Comparison of ENCODE assay signal across 1 cellular context in the genomic region with DNA sequence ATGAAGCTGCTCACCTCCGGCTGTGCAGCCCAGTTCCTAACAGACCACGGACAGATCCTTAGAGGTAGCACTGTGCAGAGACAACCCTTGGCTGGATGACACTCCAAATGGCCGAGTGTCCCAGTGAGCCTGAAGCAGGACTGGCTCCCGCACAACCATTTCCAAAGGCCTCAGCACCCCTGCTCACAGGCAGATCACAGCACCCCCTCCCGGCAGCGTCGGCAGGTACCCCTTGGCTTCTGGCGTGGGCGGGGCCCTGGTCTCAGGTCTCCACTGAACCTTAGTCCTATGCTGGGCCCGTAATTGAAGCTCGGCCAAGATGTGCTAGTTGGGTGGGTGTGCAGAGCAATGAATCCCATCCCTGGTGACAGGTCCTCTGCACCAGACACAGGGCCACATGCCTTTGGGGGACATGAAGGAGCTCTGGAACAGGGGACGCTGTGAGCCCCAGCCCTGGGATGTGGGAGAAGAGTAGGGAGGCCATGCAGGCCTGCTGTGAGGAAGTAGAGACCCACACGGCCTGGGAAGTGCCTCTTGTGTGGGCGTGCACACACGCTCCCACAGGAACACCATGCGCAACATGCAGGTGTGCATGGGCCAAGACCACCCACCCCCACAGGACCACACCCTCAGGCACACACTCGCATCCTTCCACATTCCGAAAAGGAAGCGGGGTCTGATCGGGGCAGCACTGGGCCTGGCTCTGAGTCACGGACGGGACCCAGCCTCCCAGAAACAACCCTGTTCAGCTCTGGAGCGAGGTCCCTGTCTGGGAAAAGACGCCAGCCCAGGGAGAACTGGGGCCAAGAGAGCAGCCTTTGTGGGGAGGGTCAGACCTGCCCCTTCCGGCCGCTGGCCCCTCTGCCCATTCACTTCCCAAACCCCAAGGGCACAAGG.
A peak's percentile ranks its signal among the peaks of the same experiment; 100 is the strongest.
TF ChIP-seq lines count a peak whose summit lies in the region.

No MANE protein-coding gene starts in this region.

TF ChIP-seq in GM12878, 131 proteins besides CTCF, POLR2A, EP300 and RAD21 (continued from another document and continues in another):
- TF ChIP-seq ZZZ3 (IDR thresholded peaks at IDR 0.05; ENCODE audit: control insufficient read depth, insufficient read length, low read depth), result no peak
- TF ChIP-seq NR2C1 (IDR thresholded peaks at IDR 0.05), result no peak
- TF ChIP-seq, protein P1, sequence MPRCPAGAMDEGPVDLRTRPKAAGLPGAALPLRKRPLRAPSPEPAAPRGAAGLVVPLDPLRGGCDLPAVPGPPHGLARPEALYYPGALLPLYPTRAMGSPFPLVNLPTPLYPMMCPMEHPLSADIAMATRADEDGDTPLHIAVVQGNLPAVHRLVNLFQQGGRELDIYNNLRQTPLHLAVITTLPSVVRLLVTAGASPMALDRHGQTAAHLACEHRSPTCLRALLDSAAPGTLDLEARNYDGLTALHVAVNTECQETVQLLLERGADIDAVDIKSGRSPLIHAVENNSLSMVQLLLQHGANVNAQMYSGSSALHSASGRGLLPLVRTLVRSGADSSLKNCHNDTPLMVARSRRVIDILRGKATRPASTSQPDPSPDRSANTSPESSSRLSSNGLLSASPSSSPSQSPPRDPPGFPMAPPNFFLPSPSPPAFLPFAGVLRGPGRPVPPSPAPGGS (IDR thresholded peaks at IDR 0.05; ENCODE audit: borderline replicate concordance, insufficient read depth, low read depth, low read length, poor library complexity, severe bottlenecking), result no peak
- TF ChIP-seq, protein P2, sequence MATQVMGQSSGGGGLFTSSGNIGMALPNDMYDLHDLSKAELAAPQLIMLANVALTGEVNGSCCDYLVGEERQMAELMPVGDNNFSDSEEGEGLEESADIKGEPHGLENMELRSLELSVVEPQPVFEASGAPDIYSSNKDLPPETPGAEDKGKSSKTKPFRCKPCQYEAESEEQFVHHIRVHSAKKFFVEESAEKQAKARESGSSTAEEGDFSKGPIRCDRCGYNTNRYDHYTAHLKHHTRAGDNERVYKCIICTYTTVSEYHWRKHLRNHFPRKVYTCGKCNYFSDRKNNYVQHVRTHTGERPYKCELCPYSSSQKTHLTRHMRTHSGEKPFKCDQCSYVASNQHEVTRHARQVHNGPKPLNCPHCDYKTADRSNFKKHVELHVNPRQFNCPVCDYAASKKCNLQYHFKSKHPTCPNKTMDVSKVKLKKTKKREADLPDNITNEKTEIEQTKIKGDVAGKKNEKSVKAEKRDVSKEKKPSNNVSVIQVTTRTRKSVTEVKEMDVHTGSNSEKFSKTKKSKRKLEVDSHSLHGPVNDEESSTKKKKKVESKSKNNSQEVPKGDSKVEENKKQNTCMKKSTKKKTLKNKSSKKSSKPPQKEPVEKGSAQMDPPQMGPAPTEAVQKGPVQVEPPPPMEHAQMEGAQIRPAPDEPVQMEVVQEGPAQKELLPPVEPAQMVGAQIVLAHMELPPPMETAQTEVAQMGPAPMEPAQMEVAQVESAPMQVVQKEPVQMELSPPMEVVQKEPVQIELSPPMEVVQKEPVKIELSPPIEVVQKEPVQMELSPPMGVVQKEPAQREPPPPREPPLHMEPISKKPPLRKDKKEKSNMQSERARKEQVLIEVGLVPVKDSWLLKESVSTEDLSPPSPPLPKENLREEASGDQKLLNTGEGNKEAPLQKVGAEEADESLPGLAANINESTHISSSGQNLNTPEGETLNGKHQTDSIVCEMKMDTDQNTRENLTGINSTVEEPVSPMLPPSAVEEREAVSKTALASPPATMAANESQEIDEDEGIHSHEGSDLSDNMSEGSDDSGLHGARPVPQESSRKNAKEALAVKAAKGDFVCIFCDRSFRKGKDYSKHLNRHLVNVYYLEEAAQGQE (IDR thresholded peaks at IDR 0.05; ENCODE audit: low read depth, low read length), result peak; percentile 44
- peak; percentile 38; the same call in 1 of the 2 replicates for TF ChIP-seq DPF2 (IDR thresholded peaks at IDR 0.05)
- no peak for TF ChIP-seq SREBF2 (IDR thresholded peaks at IDR 0.05; ENCODE audit: low read length)
- TF ChIP-seq ZNF274 (IDR thresholded peaks at IDR 0.05; ENCODE audit: insufficient read depth, insufficient read length), result no peak
- TF ChIP-seq PAX5 (IDR thresholded peaks at IDR 0.05; ENCODE audit: borderline replicate concordance, low read depth, low read length), result peak; percentile 81; the same call in 1 of the 2 replicates
- peak; percentile 86 to 87 for TF ChIP-seq IKZF2 (IDR thresholded peaks at IDR 0.05)
- TF ChIP-seq, protein P3, sequence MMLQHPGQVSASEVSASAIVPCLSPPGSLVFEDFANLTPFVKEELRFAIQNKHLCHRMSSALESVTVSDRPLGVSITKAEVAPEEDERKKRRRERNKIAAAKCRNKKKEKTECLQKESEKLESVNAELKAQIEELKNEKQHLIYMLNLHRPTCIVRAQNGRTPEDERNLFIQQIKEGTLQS (IDR thresholded peaks at IDR 0.05; ENCODE audit: borderline replicate concordance, extremely low read depth, low read depth, low read length), result no peak
- TF ChIP-seq PAX8 (IDR thresholded peaks at IDR 0.05), result no peak
- no peak for TF ChIP-seq SUZ12 (IDR thresholded peaks at IDR 0.05; ENCODE audit: unreplicated experiment)
- peak; percentile 63; the same call in 1 of the 2 replicates for TF ChIP-seq BMI1 (IDR thresholded peaks at IDR 0.05; ENCODE audit: borderline replicate concordance)
- TF ChIP-seq ZNF24 (IDR thresholded peaks at IDR 0.05), result no peak; the same call in 1 of the 2 replicates
- TF ChIP-seq WRNIP1 (IDR thresholded peaks at IDR 0.05; ENCODE audit: borderline replicate concordance, low read depth, low read length), result peak; percentile 51; the same call in 1 of the 2 replicates
- 0 out of 2 replicates have a peak, but pooled peaks have one; percentile 46 for TF ChIP-seq ZNF207 (IDR thresholded peaks at IDR 0.05; ENCODE audit: borderline replicate concordance)
- TF ChIP-seq, protein P4, sequence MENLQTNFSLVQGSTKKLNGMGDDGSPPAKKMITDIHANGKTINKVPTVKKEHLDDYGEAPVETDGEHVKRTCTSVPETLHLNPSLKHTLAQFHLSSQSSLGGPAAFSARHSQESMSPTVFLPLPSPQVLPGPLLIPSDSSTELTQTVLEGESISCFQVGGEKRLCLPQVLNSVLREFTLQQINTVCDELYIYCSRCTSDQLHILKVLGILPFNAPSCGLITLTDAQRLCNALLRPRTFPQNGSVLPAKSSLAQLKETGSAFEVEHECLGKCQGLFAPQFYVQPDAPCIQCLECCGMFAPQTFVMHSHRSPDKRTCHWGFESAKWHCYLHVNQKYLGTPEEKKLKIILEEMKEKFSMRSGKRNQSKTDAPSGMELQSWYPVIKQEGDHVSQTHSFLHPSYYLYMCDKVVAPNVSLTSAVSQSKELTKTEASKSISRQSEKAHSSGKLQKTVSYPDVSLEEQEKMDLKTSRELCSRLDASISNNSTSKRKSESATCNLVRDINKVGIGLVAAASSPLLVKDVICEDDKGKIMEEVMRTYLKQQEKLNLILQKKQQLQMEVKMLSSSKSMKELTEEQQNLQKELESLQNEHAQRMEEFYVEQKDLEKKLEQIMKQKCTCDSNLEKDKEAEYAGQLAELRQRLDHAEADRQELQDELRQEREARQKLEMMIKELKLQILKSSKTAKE (IDR thresholded peaks at IDR 0.05; ENCODE audit: low read depth, poor library complexity, severe bottlenecking), result no peak
- TF ChIP-seq EED (IDR thresholded peaks at IDR 0.05; ENCODE audit: low read depth), result peak; percentile 65
- TF ChIP-seq ESRRA (IDR thresholded peaks at IDR 0.05; ENCODE audit: low read length), result 0 out of 2 replicates have a peak, but pooled peaks have one; percentile 31
- TF ChIP-seq MEF2B (IDR thresholded peaks at IDR 0.05; ENCODE audit: partially characterized antibody, poor library complexity, severe bottlenecking), result peak; percentile 23
- TF ChIP-seq, protein P5, sequence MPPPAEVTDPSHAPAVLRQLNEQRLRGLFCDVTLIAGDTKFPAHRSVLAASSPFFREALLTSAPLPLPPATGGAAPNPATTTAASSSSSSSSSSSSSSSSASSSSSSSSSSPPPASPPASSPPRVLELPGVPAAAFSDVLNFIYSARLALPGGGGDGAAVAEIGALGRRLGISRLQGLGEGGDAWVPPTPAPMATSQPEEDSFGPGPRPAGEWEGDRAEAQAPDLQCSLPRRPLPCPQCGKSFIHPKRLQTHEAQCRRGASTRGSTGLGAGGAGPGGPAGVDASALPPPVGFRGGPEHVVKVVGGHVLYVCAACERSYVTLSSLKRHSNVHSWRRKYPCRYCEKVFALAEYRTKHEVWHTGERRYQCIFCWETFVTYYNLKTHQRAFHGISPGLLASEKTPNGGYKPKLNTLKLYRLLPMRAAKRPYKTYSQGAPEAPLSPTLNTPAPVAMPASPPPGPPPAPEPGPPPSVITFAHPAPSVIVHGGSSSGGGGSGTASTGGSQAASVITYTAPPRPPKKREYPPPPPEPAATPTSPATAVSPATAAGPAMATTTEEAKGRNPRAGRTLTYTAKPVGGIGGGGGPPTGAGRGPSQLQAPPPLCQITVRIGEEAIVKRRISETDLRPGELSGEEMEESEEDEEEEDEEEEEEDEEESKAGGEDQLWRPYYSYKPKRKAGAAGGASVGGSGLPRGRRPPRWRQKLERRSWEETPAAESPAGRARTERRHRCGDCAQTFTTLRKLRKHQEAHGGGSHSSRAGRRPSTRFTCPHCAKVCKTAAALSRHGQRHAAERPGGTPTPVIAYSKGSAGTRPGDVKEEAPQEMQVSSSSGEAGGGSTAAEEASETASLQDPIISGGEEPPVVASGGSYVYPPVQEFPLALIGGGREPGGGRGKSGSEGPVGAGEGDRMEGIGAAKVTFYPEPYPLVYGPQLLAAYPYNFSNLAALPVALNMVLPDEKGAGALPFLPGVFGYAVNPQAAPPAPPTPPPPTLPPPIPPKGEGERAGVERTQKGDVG (CRISPR knock-in tag; IDR thresholded peaks at IDR 0.05), result peak; percentile 80
- TF ChIP-seq PML (IDR thresholded peaks at IDR 0.05; ENCODE audit: low read length), result no peak
- peak; percentile 66; the same call in 1 of the 2 replicates for TF ChIP-seq ZSCAN29 (IDR thresholded peaks at IDR 0.05)
- TF ChIP-seq IRF4 (IDR thresholded peaks at IDR 0.05; ENCODE audit: low read depth, low read length), result peak; percentile 10; the same call in 1 of the 2 replicates
- TF ChIP-seq, protein P6, sequence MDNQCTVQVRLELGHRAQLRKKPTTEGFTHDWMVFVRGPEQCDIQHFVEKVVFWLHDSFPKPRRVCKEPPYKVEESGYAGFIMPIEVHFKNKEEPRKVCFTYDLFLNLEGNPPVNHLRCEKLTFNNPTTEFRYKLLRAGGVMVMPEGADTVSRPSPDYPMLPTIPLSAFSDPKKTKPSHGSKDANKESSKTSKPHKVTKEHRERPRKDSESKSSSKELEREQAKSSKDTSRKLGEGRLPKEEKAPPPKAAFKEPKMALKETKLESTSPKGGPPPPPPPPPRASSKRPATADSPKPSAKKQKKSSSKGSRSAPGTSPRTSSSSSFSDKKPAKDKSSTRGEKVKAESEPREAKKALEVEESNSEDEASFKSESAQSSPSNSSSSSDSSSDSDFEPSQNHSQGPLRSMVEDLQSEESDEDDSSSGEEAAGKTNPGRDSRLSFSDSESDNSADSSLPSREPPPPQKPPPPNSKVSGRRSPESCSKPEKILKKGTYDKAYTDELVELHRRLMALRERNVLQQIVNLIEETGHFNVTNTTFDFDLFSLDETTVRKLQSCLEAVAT (IDR thresholded peaks at IDR 0.05), result peak; percentile 90
- TF ChIP-seq, protein P7, sequence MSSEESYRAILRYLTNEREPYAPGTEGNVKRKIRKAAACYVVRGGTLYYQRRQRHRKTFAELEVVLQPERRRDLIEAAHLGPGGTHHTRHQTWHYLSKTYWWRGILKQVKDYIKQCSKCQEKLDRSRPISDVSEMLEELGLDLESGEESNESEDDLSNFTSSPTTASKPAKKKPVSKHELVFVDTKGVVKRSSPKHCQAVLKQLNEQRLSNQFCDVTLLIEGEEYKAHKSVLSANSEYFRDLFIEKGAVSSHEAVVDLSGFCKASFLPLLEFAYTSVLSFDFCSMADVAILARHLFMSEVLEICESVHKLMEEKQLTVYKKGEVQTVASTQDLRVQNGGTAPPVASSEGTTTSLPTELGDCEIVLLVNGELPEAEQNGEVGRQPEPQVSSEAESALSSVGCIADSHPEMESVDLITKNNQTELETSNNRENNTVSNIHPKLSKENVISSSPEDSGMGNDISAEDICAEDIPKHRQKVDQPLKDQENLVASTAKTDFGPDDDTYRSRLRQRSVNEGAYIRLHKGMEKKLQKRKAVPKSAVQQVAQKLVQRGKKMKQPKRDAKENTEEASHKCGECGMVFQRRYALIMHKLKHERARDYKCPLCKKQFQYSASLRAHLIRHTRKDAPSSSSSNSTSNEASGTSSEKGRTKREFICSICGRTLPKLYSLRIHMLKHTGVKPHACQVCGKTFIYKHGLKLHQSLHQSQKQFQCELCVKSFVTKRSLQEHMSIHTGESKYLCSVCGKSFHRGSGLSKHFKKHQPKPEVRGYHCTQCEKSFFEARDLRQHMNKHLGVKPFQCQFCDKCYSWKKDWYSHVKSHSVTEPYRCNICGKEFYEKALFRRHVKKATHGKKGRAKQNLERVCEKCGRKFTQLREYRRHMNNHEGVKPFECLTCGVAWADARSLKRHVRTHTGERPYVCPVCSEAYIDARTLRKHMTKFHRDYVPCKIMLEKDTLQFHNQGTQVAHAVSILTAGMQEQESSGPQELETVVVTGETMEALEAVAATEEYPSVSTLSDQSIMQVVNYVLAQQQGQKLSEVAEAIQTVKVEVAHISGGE (CRISPR knock-in tag; IDR thresholded peaks at IDR 0.05), result peak; percentile 38; the same call in 1 of the 2 replicates
- TF ChIP-seq TAF1 (IDR thresholded peaks at IDR 0.05; ENCODE audit: borderline replicate concordance, low read depth, low read length), result peak; percentile 42; the same call in 1 of the 2 replicates
- peak; percentile 54; the same call in 1 of the 2 replicates for TF ChIP-seq GATAD2B (conservative IDR thresholded peaks at IDR 0.05; ENCODE audit: low read depth)
- TF ChIP-seq, protein P8, sequence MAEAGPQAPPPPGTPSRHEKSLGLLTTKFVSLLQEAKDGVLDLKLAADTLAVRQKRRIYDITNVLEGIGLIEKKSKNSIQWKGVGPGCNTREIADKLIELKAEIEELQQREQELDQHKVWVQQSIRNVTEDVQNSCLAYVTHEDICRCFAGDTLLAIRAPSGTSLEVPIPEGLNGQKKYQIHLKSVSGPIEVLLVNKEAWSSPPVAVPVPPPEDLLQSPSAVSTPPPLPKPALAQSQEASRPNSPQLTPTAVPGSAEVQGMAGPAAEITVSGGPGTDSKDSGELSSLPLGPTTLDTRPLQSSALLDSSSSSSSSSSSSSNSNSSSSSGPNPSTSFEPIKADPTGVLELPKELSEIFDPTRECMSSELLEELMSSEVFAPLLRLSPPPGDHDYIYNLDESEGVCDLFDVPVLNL (IDR thresholded peaks at IDR 0.05; ENCODE audit: low read depth, low read length), result 0 out of 2 replicates have a peak, but pooled peaks have one; percentile 6
- TF ChIP-seq KLF5 (IDR thresholded peaks at IDR 0.05; ENCODE audit: partially characterized antibody), result no peak
- TF ChIP-seq TCF3 (IDR thresholded peaks at IDR 0.05; ENCODE audit: borderline replicate concordance, insufficient read depth, low read depth, low read length), result peak; percentile 89
- TF ChIP-seq NFYA (IDR thresholded peaks at IDR 0.05; ENCODE audit: borderline replicate concordance, low read depth, low read length), result no peak
- TF ChIP-seq POU2F2 (IDR thresholded peaks at IDR 0.05; ENCODE audit: borderline replicate concordance, low read depth, low read length), result peak; percentile 98
- TF ChIP-seq ETV6 (conservative IDR thresholded peaks at IDR 0.05 in 1 of 2, IDR thresholded peaks at IDR 0.05 in 1 of 2; ENCODE audit: borderline replicate concordance in 1 of 2, low read depth in 1 of 2), result no peak; a peak in 1 of 4 replicates
- TF ChIP-seq NRF1 (conservative IDR thresholded peaks at IDR 0.05; ENCODE audit: low read depth, low read length), result no peak; the same call in 1 of the 2 replicates
- TF ChIP-seq SP1 (IDR thresholded peaks at IDR 0.05; ENCODE audit: low read depth, low read length), result no peak
- no peak for TF ChIP-seq CHD4 (IDR thresholded peaks at IDR 0.05)
- TF ChIP-seq SMARCA5 (IDR thresholded peaks at IDR 0.05), result peak; percentile 58; the same call in 1 of the 2 replicates
- TF ChIP-seq SMAD5 (IDR thresholded peaks at IDR 0.05; ENCODE audit: low read depth), result peak; percentile 94
- no peak for TF ChIP-seq STAT1 (conservative IDR thresholded peaks at IDR 0.05)
- TF ChIP-seq TCF12 (IDR thresholded peaks at IDR 0.05; ENCODE audit: low read depth, low read length), result peak; percentile 6; the same call in 1 of the 2 replicates
- no peak for TF ChIP-seq ZNF217 (IDR thresholded peaks at IDR 0.05)
